10 cellular contexts compared by ENCODE assay signal in genomic region chr4:1767058-1767769, GRCh38. TPM values are rescaled to one million over a fixed set of nuclear protein-coding genes. Genes with fewer than 3 reads are reported as not detected.
A peak's percentile ranks its signal among the peaks of the same experiment; 100 is the strongest.
DNase-seq lines count a peak whose midpoint lies in the region; ATAC-seq, FAIRE-seq and TF ChIP-seq lines count a peak whose summit lies in the region.
"Had no signal": no experiment of that assay in that cellular context is flagged by ENCODE, and none has a peak within 500 bp of the region (broad histone marks: within the 10 kb centered on the region; RNA-seq: fewer than 3 reads in every experiment).

No MANE protein-coding gene starts in this region.

- POLR2A ChIA-PET in T-cell (lab: Charles Lee), result no interaction called here

- H3K36me3 Mint-ChIP-seq in GM23338 (ENCODE audit: low read depth) (no peaks in the 10 kb centered on the region), T-cell (no peaks in the 10 kb centered on the region)

- H3K4me1 Mint-ChIP-seq in GM23338 (peaks cover 12% of the 10 kb centered on the region), T-cell (peaks cover 0 to 7% (median 5%) of the 10 kb centered on the region in 3 donors)

- no peaks in the 10 kb centered on the region for H4K20me1 ChIP-seq in GM23338 (replicated peaks; ENCODE audit: insufficient read depth)

- H3K27me3 Mint-ChIP-seq in GM23338 (ENCODE audit: insufficient read depth, low read depth, poor library complexity) (peaks cover 24% of the 10 kb centered on the region), T-cell (peaks cover 7 to 40% of the 10 kb centered on the region in 2 donors)

- no peaks in the 10 kb centered on the region for H3K36me3 ChIP-seq in GM23338 (ENCODE audit: insufficient read depth)
- no peaks in the 10 kb centered on the region for H3K36me3 ChIP-seq in small intestine (ENCODE audit: control insufficient read depth in 2 of 2, insufficient read depth in 2 of 2, low read length in 2 of 2)

- H3K9me3 Mint-ChIP-seq in GM23338 (no peaks in the 10 kb centered on the region; the same call in 2 of the 3 replicates), T-cell (no peaks in the 10 kb centered on the region)

- peaks cover 26% of the 10 kb centered on the region for H3K4me1 ChIP-seq in GM23338 (ENCODE audit: insufficient read depth)
- no peaks in the 10 kb centered on the region for H3K4me1 ChIP-seq in small intestine (ENCODE audit: control insufficient read depth in 2 of 2, insufficient read depth in 1 of 2, low read depth in 1 of 2, low read length in 1 of 2)

- H3K4me2 ChIP-seq in GM23338, result peak overlapping the region; percentile 79

- no peaks in the 10 kb centered on the region for H3K9me2 ChIP-seq in GM23338 (ENCODE audit: insufficient read depth)

- peak in 1 of 2 experiments; percentile 25; a peak in 2 of 4 replicates for TF ChIP-seq CTCF in GM23338 (conservative IDR thresholded peaks at IDR 0.05; ENCODE audit: low read depth in 2 of 2)

- no peaks in the 10 kb centered on the region for H3F3A ChIP-seq in GM23338 (replicated peaks; ENCODE audit: low read depth)

- intact Hi-C loops in left cardiac atrium (cut with DNase I), result no loop called here

- H3K9me3 ChIP-seq in small intestine (ENCODE audit: control insufficient read depth, low read depth), result no peaks in the 10 kb centered on the region

- H3K79me2 ChIP-seq in GM23338 (replicated peaks; ENCODE audit: insufficient read depth), result no peaks in the 10 kb centered on the region

- H3K27me3 ChIP-seq in GM23338 (ENCODE audit: insufficient read depth), result no peaks in the 10 kb centered on the region
- H3K27me3 ChIP-seq in small intestine (ENCODE audit: control insufficient read depth in 2 of 2, insufficient read depth in 2 of 2, low read length in 2 of 2), result peaks cover 6 to 17% of the 10 kb centered on the region in 2 donors

- FAIRE-seq in small intestine (lab: Jason Lieb, UNC), result no peak
- FAIRE-seq: GM19239 had no signal

- 0 to 2% (median 1%) methylated on average over 18 to 79 of the region's 84 CpGs for WGBS in small intestine, 3 donors

- ATAC-seq in GM23338, result peak; percentile 17
- ATAC-seq in T-cell (replicated peaks in 1 of 4), result peak; percentile 13 to 41 (median 23)
- ATAC-seq in left cardiac atrium, result peak; percentile 2 to 21
- no peak for ATAC-seq in HG03460 (IDR thresholded peaks at IDR 0.05; ENCODE audit: unreplicated experiment)
- ATAC-seq in HG03045 (IDR thresholded peaks at IDR 0.05; ENCODE audit: unreplicated experiment), result no peak

- H3K4me3 ChIP-seq in GM23338 (peak overlapping the region; percentile 51; the same call in 1 of the 2 replicates), small intestine (ENCODE audit: low read depth in 1 of 2, low read length in 2 of 2) (peak overlapping the region; percentile 31 to 64)

- CTCF ChIA-PET in T-cell (lab: Charles Lee), result interaction anchor here in 1 of 2 donors (1.1 kb wide), 1 partner anchor 10 kb away, joined by 4 read pairs; no protein-coding TSS in a partner anchor

- DNase-seq in GM23338 (ENCODE audit: low spot score) (peak; percentile 76), T-cell (peak in 1 of 34 experiments; percentile 12), left cardiac atrium (no peak), small intestine (no peak), NCI-H1092 treated with DMSO at 0.1 percent for 48 hours (lab: John Stamatoyannopoulos, UW) (no peak), UCSD-AML1 (lab: John Stamatoyannopoulos, UW; ENCODE audit: unreplicated experiment) (no peak)
- DNase-seq: NCI-H226 had no signal

- H3K4me3 Mint-ChIP-seq in GM23338 (no peak overlapping the region), T-cell (peak overlapping the region in 1 of 3 donors; percentile 64)

- H2AFZ ChIP-seq in GM23338, result no peak overlapping the region

- no peak overlapping the region for H3K27ac Mint-ChIP-seq in GM23338
- no peak overlapping the region for H3K27ac Mint-ChIP-seq in T-cell

- no peak overlapping the region for H3K27ac ChIP-seq in GM23338 (ENCODE audit: low read depth)
- no peak overlapping the region for H3K27ac ChIP-seq in small intestine (ENCODE audit: low read depth in 1 of 2, low read length in 1 of 2)

TF ChIP-seq in GM23338, 12 proteins besides CTCF, POLR2A, EP300 and RAD21:
- TF ChIP-seq REST (IDR thresholded peaks at IDR 0.05; ENCODE audit: unreplicated experiment) (no peak), EZH2 (IDR thresholded peaks at IDR 0.05; ENCODE audit: low read depth, unreplicated experiment) (no peak), EZH2phosphoT487 (IDR thresholded peaks at IDR 0.05; ENCODE audit: unreplicated experiment) (no peak), JUNB (IDR thresholded peaks at IDR 0.05; ENCODE audit: unreplicated experiment) (no peak), POLR2AphosphoS5 (IDR thresholded peaks at IDR 0.05; ENCODE audit: low read depth) (no peak)

RNA-seq across cellular contexts. Expression of gene FGFR3, which starts 25.9 kb away (rescaled TPM):
- total RNA-seq in GM23338 (2014; rRNA removed; shearing (Covaris generic)), result 14.8 and 17.4 TPM in 2 replicates
- polyA plus RNA-seq in GM23338 (2016; fragmentation: Nextera tagmentation; extraction: Ambion mirVana), result 3.6 and 4.2 TPM in 2 replicates
- total RNA-seq in T-cell, result under 1 TPM in 3 of 5 donors, not detected in 2; 0.70 to 0.91 (median 0.90) TPM
- total RNA-seq in left cardiac atrium, result 1 to 10 TPM; 1.6 to 5.4 TPM
- 10 to 100 TPM; 13.8 to 35.8 (median 35.7) TPM for polyA plus RNA-seq in small intestine

RNA-seq across cellular contexts. Expression of gene TACC3, which starts 45.9 kb away (rescaled TPM):
- 120 and 136 TPM in 2 replicates for total RNA-seq in GM23338 (2014; rRNA removed; shearing (Covaris generic))
- polyA plus RNA-seq in GM23338 (2016; fragmentation: Nextera tagmentation; extraction: Ambion mirVana) (120 and 129 TPM in 2 replicates), small intestine (10 to 100 TPM; 11.9 to 41.4 (median 12.7) TPM)
- total RNA-seq in T-cell (100 to 1,000 TPM; 100 to 138 (median 127) TPM), left cardiac atrium (1 to 10 TPM; 6.3 to 9.2 TPM)

RNA-seq across cellular contexts. Expression of gene TMEM129, which starts 46.1 kb away (rescaled TPM):
- 45.1 and 64.4 TPM in 2 replicates for total RNA-seq in GM23338 (2014; rRNA removed; shearing (Covaris generic))
- 16.2 and 16.4 TPM in 2 replicates for polyA plus RNA-seq in GM23338 (2016; fragmentation: Nextera tagmentation; extraction: Ambion mirVana)
- total RNA-seq in T-cell, result 10 to 100 TPM; 22.9 to 49.4 (median 46.3) TPM
- total RNA-seq in left cardiac atrium, result 10 to 100 TPM; 34.0 to 48.4 TPM
- polyA plus RNA-seq in small intestine, result 10 to 100 TPM; 18.6 to 47.2 (median 25.5) TPM

RNA-seq across cellular contexts. Expression of gene SLBP, which starts 55.1 kb away (rescaled TPM):
- 54.4 and 68.3 TPM in 2 replicates for total RNA-seq in GM23338 (2014; rRNA removed; shearing (Covaris generic))
- polyA plus RNA-seq in GM23338 (2016; fragmentation: Nextera tagmentation; extraction: Ambion mirVana) (58.6 and 62.5 TPM in 2 replicates), small intestine (10 to 100 TPM; 25.5 to 28.2 (median 27.6) TPM)
- total RNA-seq in T-cell (10 to 100 TPM; 30.1 to 42.3 (median 36.1) TPM), left cardiac atrium (10 to 100 TPM; 15.8 to 18.2 TPM)

Comparison
In these comparisons a context has a peak if more than half of its experiments do, and no peak if none do; other contexts are left out.
1. ATAC-seq: peak in GM23338 (single experiment), T-cell (4 of 4) and left cardiac atrium (2 of 2); none in HG03460 (single experiment) and HG03045 (single experiment).
2. RNA of gene TACC3, which starts 45.9 kb away (total RNA-seq): 100 to 138 TPM in T-cell and 120 to 136 TPM in GM23338; 6.3 to 9.2 TPM in left cardiac atrium; every median in the first group is over 4 times any median in the second.